Comparison of ENCODE assay signal across 18 cellular contexts in genomic region chr2:236554629-236555282, GRCh38. TPM values are rescaled to one million over a fixed set of nuclear protein-coding genes. Genes with fewer than 3 reads are reported as not detected.
DNase-seq lines count a peak whose midpoint lies in the region; ATAC-seq and TF ChIP-seq lines count a peak whose summit lies in the region.
"Had no signal": no experiment of that assay in that cellular context is flagged by ENCODE, and none has a peak within 500 bp of the region (broad histone marks: within the 10 kb centered on the region; RNA-seq: fewer than 3 reads in every experiment).

No MANE protein-coding gene starts in this region.

- peaks cover 61% of the 10 kb centered on the region for H3K4me1 Mint-ChIP-seq in activated naive CD8-positive, alpha-beta T cell treated with anti-CD3 and anti-CD28 coated beads, Interleukin-2, amount 10 ng/mL, durations not matched to agents 7 days and 5 days

- H3K36me3 Mint-ChIP-seq in activated naive CD8-positive, alpha-beta T cell treated with anti-CD3 and anti-CD28 coated beads, Interleukin-2, amount 10 ng/mL, durations not matched to agents 7 days and 5 days: peaks cover 68% of the 10 kb centered on the region

- CTCF ChIA-PET in HEK293T (lab: Yijun Ruan, JAX): no interaction called here

- H3K4me3 Mint-ChIP-seq in activated naive CD8-positive, alpha-beta T cell treated with anti-CD3 and anti-CD28 coated beads, Interleukin-2, amount 10 ng/mL, durations not matched to agents 7 days and 5 days: peak overlapping the region; percentile 14

- peak overlapping the region; percentile 88 for H3K27ac ChIP-seq in thymus (ENCODE audit: low read depth)
- H3K27ac ChIP-seq: adrenal gland, ovary, SJSA1, upper lobe of right lung had no signal

- peak; percentile 20 for DNase-seq in activated effector memory CD4-positive, alpha-beta T cell treated with Interleukin-2 at 50 U/mL for 16 hours
- DNase-seq in activated effector memory CD4-positive, alpha-beta T cell treated with anti-CD3 and anti-CD28 coated beads, Interleukin-2, amount 50 U/mL, for 16 hours: no peak
- DNase-seq in NAMALWA (ENCODE audit: low spot score) (peak; percentile 28), HEK293T (ENCODE audit: extremely low spot score) (no peak), NCI-H187 treated with DMSO at 0.1 percent for 48 hours (lab: John Stamatoyannopoulos, UW) (no peak)
- no peak for DNase-seq in activated naive CD8-positive, alpha-beta T cell treated with anti-CD3 and anti-CD28 coated beads, Interleukin-2, amount 10 ng/mL, durations not matched to agents 7 days and 5 days
- no peak for DNase-seq in stimulated activated CD8-positive, alpha-beta memory T cell treated with anti-CD3 and anti-CD28 coated beads, Interleukin-4, amount 100 ng/mL, for 48 hours
- DNase-seq: adrenal gland, KG1, mucosa of descending colon, NCI-H1417, NCI-H2227 treated with DMSO at 0.1 percent for 48 hours, ovary, upper lobe of right lung had no signal

- H3K4me3 ChIP-seq in thymus (ENCODE audit: low read length): no peak overlapping the region
- H3K4me3 ChIP-seq: adrenal gland, mucosa of descending colon, ovary, SJSA1, upper lobe of right lung had no signal

- peak; percentile 85 for ATAC-seq in activated naive CD8-positive, alpha-beta T cell treated with anti-CD3 and anti-CD28 coated beads, Interleukin-2, amount 10 ng/mL, durations not matched to agents 7 days and 5 days (ENCODE audit: low read depth)
- ATAC-seq: left lobe of liver, mucosa of descending colon, upper lobe of right lung had no signal

- no peaks in the 10 kb centered on the region for H3K27me3 ChIP-seq in thymus (ENCODE audit: control insufficient read depth, insufficient read depth)
- H3K27me3 ChIP-seq: ovary, SJSA1, upper lobe of right lung had no signal

- peak overlapping the region; percentile 50 for H3K27ac Mint-ChIP-seq in activated naive CD8-positive, alpha-beta T cell treated with anti-CD3 and anti-CD28 coated beads, Interleukin-2, amount 10 ng/mL, durations not matched to agents 7 days and 5 days

- peaks cover 43% of the 10 kb centered on the region for H3K4me1 ChIP-seq in thymus (ENCODE audit: control insufficient read depth, insufficient read depth, low read length)
- H3K4me1 ChIP-seq: adrenal gland, SJSA1 had no signal

- 40% methylated on average over 7 of the region's 7 CpGs for WGBS in thymus

- POLR2A ChIA-PET in activated naive CD8-positive, alpha-beta T cell treated with anti-CD3 and anti-CD28 coated beads, Interleukin-2, amount 10 ng/mL, durations not matched to agents 7 days and 5 days (lab: Charles Lee): interaction anchor here (0.7 to 2.7 kb wide), 3 partner anchors 8 to 18 kb away, joined by 5 to 14 read pairs (median 6); no protein-coding TSS in a partner anchor
- POLR2A ChIA-PET in HEK293T (lab: Yijun Ruan, JAX): no interaction called here

- H3K27me3 Mint-ChIP-seq in activated naive CD8-positive, alpha-beta T cell treated with anti-CD3 and anti-CD28 coated beads, Interleukin-2, amount 10 ng/mL, durations not matched to agents 7 days and 5 days: no peaks in the 10 kb centered on the region

- peaks cover 14% of the 10 kb centered on the region for H3K9me3 Mint-ChIP-seq in activated naive CD8-positive, alpha-beta T cell treated with anti-CD3 and anti-CD28 coated beads, Interleukin-2, amount 10 ng/mL, durations not matched to agents 7 days and 5 days

- H3K9me3 ChIP-seq in thymus (ENCODE audit: control insufficient read depth): no peaks in the 10 kb centered on the region
- H3K9me3 ChIP-seq: adrenal gland, mucosa of descending colon, upper lobe of right lung had no signal

- no peaks in the 10 kb centered on the region for H3K36me3 ChIP-seq in thymus (ENCODE audit: control insufficient read depth, insufficient read depth)
- H3K36me3 ChIP-seq: adrenal gland, ovary, SJSA1, upper lobe of right lung had no signal

TF ChIP-seq in HEK293T, 16 proteins besides CTCF, POLR2A, EP300 and RAD21:
- TF ChIP-seq BHLHE40 (IDR thresholded peaks at IDR 0.05; ENCODE audit: borderline replicate concordance) (no peak), ZNF384 (IDR thresholded peaks at IDR 0.05) (no peak), TARDBP (IDR thresholded peaks at IDR 0.05) (no peak), FOXA1 (IDR thresholded peaks at IDR 0.05) (no peak), NFRKB (IDR thresholded peaks at IDR 0.05) (no peak), ELF4 (IDR thresholded peaks at IDR 0.05) (no peak), SUZ12 (IDR thresholded peaks at IDR 0.05) (no peak), SP1 (IDR thresholded peaks at IDR 0.05) (no peak), PKNOX1 (IDR thresholded peaks at IDR 0.05) (no peak), LEF1 (IDR thresholded peaks at IDR 0.05; ENCODE audit: borderline replicate concordance) (no peak), ARNT (IDR thresholded peaks at IDR 0.05) (no peak), FOXK2 (IDR thresholded peaks at IDR 0.05) (no peak), HDGF (IDR thresholded peaks at IDR 0.05; ENCODE audit: borderline replicate concordance) (no peak), L3MBTL2 (conservative IDR thresholded peaks at IDR 0.05) (no peak), CTBP1 (IDR thresholded peaks at IDR 0.05; ENCODE audit: borderline replicate concordance) (no peak), FOXM1 (IDR thresholded peaks at IDR 0.05; ENCODE audit: borderline replicate concordance) (no peak)

RNA-seq across cellular contexts. Expression of gene ACKR3, which starts 14.9 kb away (rescaled TPM):
- total RNA-seq in activated naive CD8-positive, alpha-beta T cell treated with anti-CD3 and anti-CD28 coated beads, Interleukin-2, amount 10 ng/mL, durations not matched to agents 7 days and 5 days: 1 to 10 TPM; 4.4 to 4.5 TPM
- polyA plus RNA-seq in thymus: 13.9 TPM
- total RNA-seq: fibroblast of villous mesenchyme had no signal

Comparison
In these comparisons a context has a peak if more than half of its experiments do, and no peak if none do; other contexts are left out.
1. DNase-seq: peak in activated effector memory CD4-positive, alpha-beta T cell treated with Interleukin-2 at 50 U/mL for 16 hours (single experiment) and NAMALWA (single experiment); none in activated effector memory CD4-positive, alpha-beta T cell treated with anti-CD3 and anti-CD28 coated beads, Interleukin-2, amount 50 U/mL, for 16 hours (single experiment), activated naive CD8-positive, alpha-beta T cell treated with anti-CD3 and anti-CD28 coated beads, Interleukin-2, amount 10 ng/mL, durations not matched to agents 7 days and 5 days (single experiment), HEK293T (single experiment), stimulated activated CD8-positive, alpha-beta memory T cell treated with anti-CD3 and anti-CD28 coated beads, Interleukin-4, amount 100 ng/mL, for 48 hours (single experiment) and NCI-H187 treated with DMSO at 0.1 percent for 48 hours (single experiment).